Comparison of ENCODE assay signal across 8 cellular contexts in genomic region chr13:21074601-21075302, GRCh38. TPM values are rescaled to one million over a fixed set of nuclear protein-coding genes. Genes with fewer than 3 reads are reported as not detected.
A peak's percentile ranks its signal among the peaks of the same experiment; 100 is the strongest.
DNase-seq lines count a peak whose midpoint lies in the region; ATAC-seq and TF ChIP-seq lines count a peak whose summit lies in the region.

No MANE protein-coding gene starts in this region.

- no peaks in the 10 kb centered on the region for H3K36me3 Mint-ChIP-seq in WTC11

- DNase-seq in WTC11 (ENCODE audit: low spot score) (no peak), NCI-H82 treated with DMSO at 0.1 percent for 48 hours (lab: John Stamatoyannopoulos, UW; ENCODE audit: unreplicated experiment) (no peak), SHP77 treated with DMSO at 0.1 percent for 48 hours (lab: John Stamatoyannopoulos, UW) (no peak)

- peaks cover 36% of the 10 kb centered on the region for H3K4me1 Mint-ChIP-seq in WTC11

- H3K27me3 ChIP-seq in gastroesophageal sphincter (no peaks in the 10 kb centered on the region), skeletal muscle satellite cell (ENCODE audit: control insufficient read depth, insufficient read depth, low read length) (no peaks in the 10 kb centered on the region)

- H3K9ac ChIP-seq in skeletal muscle satellite cell (ENCODE audit: low read depth, low read length) = peak overlapping the region; percentile 83

- peaks cover 6% of the 10 kb centered on the region for H3K27me3 Mint-ChIP-seq in WTC11 (ENCODE audit: low read depth)

- peak overlapping the region in 1 of 2 donors; percentile 61 for H3K4me3 ChIP-seq in gastroesophageal sphincter
- H3K4me3 ChIP-seq in skeletal muscle satellite cell (ENCODE audit: low read length) = peak overlapping the region; percentile 40

- peak overlapping the region; percentile 70 for H3K4me3 Mint-ChIP-seq in WTC11

- WGBS in gastroesophageal sphincter (ENCODE audit: low coverage in 1 of 2), 2 donors = 48 to 53% methylated on average over 14 to 15 of the region's 15 CpGs

- peak overlapping the region in 3 of 4 donors; percentile 70 to 79 (median 78) for H3K27ac ChIP-seq in gastroesophageal sphincter

- H3K27ac Mint-ChIP-seq in WTC11 = peak overlapping the region; percentile 83

- H3K4me1 ChIP-seq in gastroesophageal sphincter (peaks cover 0 to 40% (median 0%) of the 10 kb centered on the region in 3 donors), skeletal muscle satellite cell (ENCODE audit: control insufficient read depth, insufficient read depth, low read length) (peaks cover 28% of the 10 kb centered on the region)

- H3K36me3 ChIP-seq in gastroesophageal sphincter (no peaks in the 10 kb centered on the region), skeletal muscle satellite cell (ENCODE audit: insufficient read depth, low read length) (no peaks in the 10 kb centered on the region)

- H3K9me3 ChIP-seq in gastroesophageal sphincter (no peaks in the 10 kb centered on the region), skeletal muscle satellite cell (replicated peaks; ENCODE audit: low read length) (no peaks in the 10 kb centered on the region)

- POLR2A ChIA-PET in WTC11 (lab: Charles Lee) = interaction anchor here (1.1 kb wide), 1 partner anchor 13 kb away, joined by 5 read pairs; the partner anchor contains the start of gene LATS2

- no peaks in the 10 kb centered on the region for H3K9me3 Mint-ChIP-seq in WTC11

- TF ChIP-seq POLR2A in gastroesophageal sphincter (IDR thresholded peaks at IDR 0.05) = no peak

- peak overlapping the region; percentile 96 for H3K4me2 ChIP-seq in skeletal muscle satellite cell (ENCODE audit: low read length)

- no peak for TF ChIP-seq EP300 in gastroesophageal sphincter (IDR thresholded peaks at IDR 0.05)

- no peak for TF ChIP-seq CTCF in WTC11 (IDR thresholded peaks at IDR 0.05)
- TF ChIP-seq CTCF in gastroesophageal sphincter (IDR thresholded peaks at IDR 0.05) = no peak

- CTCF ChIA-PET in WTC11 (lab: Charles Lee) = interaction anchor here (1.0 to 1.3 kb wide), 3 partner anchors 13 to 106 kb away, joined by 3 to 4 read pairs (median 3); partner anchors contain the start of gene LATS2

- peak; percentile 42 for ATAC-seq in GM18909 (IDR thresholded peaks at IDR 0.05; ENCODE audit: poor library complexity, unreplicated experiment)
- peak; percentile 25 for ATAC-seq in WTC11
- ATAC-seq in gastroesophageal sphincter = peak; percentile 49
- ATAC-seq in GM18873 (IDR thresholded peaks at IDR 0.05; ENCODE audit: low FRiP score, unreplicated experiment) = no peak
- ATAC-seq in HG03442 (IDR thresholded peaks at IDR 0.05; ENCODE audit: unreplicated experiment) = no peak

TF ChIP-seq in WTC11, 78 proteins besides CTCF, POLR2A, EP300 and RAD21:
- TF ChIP-seq FOXP1 (CRISPR knock-in tag; IDR thresholded peaks at IDR 0.05; ENCODE audit: borderline replicate concordance) (no peak), ESRRA (CRISPR knock-in tag; IDR thresholded peaks at IDR 0.05; ENCODE audit: borderline replicate concordance) (no peak), ELF4 (CRISPR knock-in tag; IDR thresholded peaks at IDR 0.05; ENCODE audit: low read depth) (no peak), ZNF121 (CRISPR knock-in tag; IDR thresholded peaks at IDR 0.05) (no peak), NFATC4 (CRISPR knock-in tag; IDR thresholded peaks at IDR 0.05) (no peak), NFE2L1 (CRISPR knock-in tag; IDR thresholded peaks at IDR 0.05) (no peak), GABPB1 (CRISPR knock-in tag; IDR thresholded peaks at IDR 0.05) (no peak), TEAD4 (CRISPR knock-in tag; IDR thresholded peaks at IDR 0.05) (no peak), SMAD3 (CRISPR knock-in tag; IDR thresholded peaks at IDR 0.05; ENCODE audit: borderline replicate concordance) (no peak), IRF1 (CRISPR knock-in tag; IDR thresholded peaks at IDR 0.05) (no peak), ZNF317 (CRISPR knock-in tag; IDR thresholded peaks at IDR 0.05; ENCODE audit: borderline replicate concordance, low read depth) (no peak), FOXJ3 (CRISPR knock-in tag; IDR thresholded peaks at IDR 0.05; ENCODE audit: borderline replicate concordance) (no peak), CDX4 (CRISPR knock-in tag; IDR thresholded peaks at IDR 0.05; ENCODE audit: borderline replicate concordance) (no peak), PRRX2 (CRISPR knock-in tag; IDR thresholded peaks at IDR 0.05) (no peak), SP1 (CRISPR knock-in tag; conservative IDR thresholded peaks at IDR 0.05) (no peak), TCF7 (CRISPR knock-in tag; IDR thresholded peaks at IDR 0.05; ENCODE audit: low read depth) (no peak)

RNA-seq across cellular contexts. Expression of gene LATS2, which starts 13.4 kb away (rescaled TPM):
- 27.5 to 31.2 TPM (median 28.9 TPM) in 3 replicates for total RNA-seq in WTC11 (2021)
- total RNA-seq in gastroesophageal sphincter = 10 to 100 TPM; 42.2 to 95.4 (median 56.5) TPM
- 9.4 and 11.1 TPM in 2 replicates for total RNA-seq in skeletal muscle satellite cell (2012; rRNA removed)

Comparison
In these comparisons a context has a peak if more than half of its experiments do, and no peak if none do; other contexts are left out.
1. ATAC-seq: peak in GM18909 (single experiment), WTC11 (single experiment) and gastroesophageal sphincter (single experiment); none in GM18873 (single experiment) and HG03442 (single experiment).